ENCODE assay signal across 18 cellular contexts in the genomic region with DNA sequence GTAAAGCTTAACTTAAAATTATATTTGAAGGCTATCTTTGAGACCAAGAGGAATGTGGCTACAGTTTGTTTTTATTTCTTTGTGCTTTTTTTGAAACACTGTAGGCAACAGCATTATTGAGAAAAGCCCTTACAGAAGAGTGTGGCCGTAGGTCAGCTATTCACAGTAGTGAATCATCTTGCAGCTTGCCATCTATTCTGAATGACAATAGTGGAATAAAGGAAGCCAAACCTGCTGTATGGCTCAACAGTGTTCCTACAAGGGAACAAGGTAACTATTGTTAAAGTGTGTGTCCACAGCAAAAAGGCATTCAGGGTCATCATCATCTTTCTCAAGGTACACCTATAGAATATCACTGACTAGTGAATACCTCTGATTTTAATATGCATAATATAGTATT.
"Had no signal": no experiment of that assay in that cellular context is flagged by ENCODE, and none has a peak within 500 bp of the region (broad histone marks: within the 10 kb centered on the region; RNA-seq: fewer than 3 reads in every experiment).

No MANE protein-coding gene starts in this region.

- H3K4me3 ChIP-seq: ascending aorta, coronary artery, heart left ventricle, ovary, suprapubic skin had no signal

- ATAC-seq: activated CD4-positive, CD25-positive, alpha-beta regulatory T cell treated with anti-CD3 and anti-CD28 coated beads, Interleukin-2, amount 50 U/mL, for 24 hours; activated naive CD8-positive, alpha-beta T cell treated with anti-CD3 and anti-CD28 coated beads, Interleukin-2, amount 50 U/mL, for 24 hours; heart left ventricle; left lobe of liver; sciatic nerve; T-cell had no signal

- H3K36me3 Mint-ChIP-seq: type B pancreatic cell had no signal

- DNase-seq: activated CD4-positive, alpha-beta T cell treated with anti-CD3 and anti-CD28 coated beads, Interleukin-2, amount 50 U/mL, for 1 hour; activated naive CD4-positive, alpha-beta T cell treated with Interleukin-2 at 50 U/mL for 16 hours; activated naive CD8-positive, alpha-beta T cell treated with anti-CD3 and anti-CD28 coated beads, Interleukin-2, amount 50 U/mL, for 24 hours; caudate nucleus; effector CD4-positive, alpha-beta T cell; heart left ventricle; naive B cell; ovary; T-cell; T-helper 9 cell had no signal

- H3K27me3 ChIP-seq: ascending aorta, heart left ventricle, ovary, suprapubic skin had no signal

- H3K9me3 Mint-ChIP-seq: activated naive CD8-positive, alpha-beta T cell treated with anti-CD3 and anti-CD28 coated beads, Interleukin-2, amount 50 U/mL, for 24 hours; naive B cell; stimulated activated naive CD8-positive, alpha-beta T cell treated with anti-CD3 and anti-CD28 coated beads, Interleukin-15, Interleukin-2, amounts not matched to agents 100 ng/mL and 50 ng/mL, for 24 hours; T-cell; type B pancreatic cell had no signal

- H3K9me3 ChIP-seq: ascending aorta, heart left ventricle, ovary, suprapubic skin had no signal

- H3K27ac Mint-ChIP-seq: activated naive CD8-positive, alpha-beta T cell treated with anti-CD3 and anti-CD28 coated beads, Interleukin-2, amount 50 U/mL, for 24 hours; naive B cell; stimulated activated naive CD8-positive, alpha-beta T cell treated with anti-CD3 and anti-CD28 coated beads, Interleukin-15, Interleukin-2, amounts not matched to agents 100 ng/mL and 50 ng/mL, for 24 hours; T-cell; type B pancreatic cell had no signal

- H3K4me1 Mint-ChIP-seq: activated naive CD8-positive, alpha-beta T cell treated with anti-CD3 and anti-CD28 coated beads, Interleukin-2, amount 50 U/mL, for 24 hours; naive B cell; T-cell had no signal

- H3K4me1 ChIP-seq: ascending aorta, heart left ventricle, suprapubic skin had no signal

- H3K4me3 Mint-ChIP-seq: activated naive CD8-positive, alpha-beta T cell treated with anti-CD3 and anti-CD28 coated beads, Interleukin-2, amount 50 U/mL, for 24 hours; naive B cell; stimulated activated naive CD8-positive, alpha-beta T cell treated with anti-CD3 and anti-CD28 coated beads, Interleukin-15, Interleukin-2, amounts not matched to agents 100 ng/mL and 50 ng/mL, for 24 hours; T-cell; type B pancreatic cell had no signal

- H3K27ac ChIP-seq: ascending aorta, coronary artery, heart left ventricle, ovary, suprapubic skin had no signal

- H3K36me3 ChIP-seq: ovary had no signal

- H3K27me3 Mint-ChIP-seq: activated naive CD8-positive, alpha-beta T cell treated with anti-CD3 and anti-CD28 coated beads, Interleukin-2, amount 50 U/mL, for 24 hours; naive B cell; stimulated activated naive CD8-positive, alpha-beta T cell treated with anti-CD3 and anti-CD28 coated beads, Interleukin-15, Interleukin-2, amounts not matched to agents 100 ng/mL and 50 ng/mL, for 24 hours; T-cell; type B pancreatic cell had no signal
